ENCODE assay signal across 1 cellular context in genomic region chr19:46423194-46423593, GRCh38.
A peak's percentile ranks its signal among the peaks of the same experiment; 100 is the strongest.
TF ChIP-seq lines count a peak whose summit lies in the region.

No MANE protein-coding gene starts in this region.

TF ChIP-seq in GM12878, 131 proteins besides CTCF, POLR2A, EP300 and RAD21:
- no peak for TF ChIP-seq SUZ12 (IDR thresholded peaks at IDR 0.05; ENCODE audit: unreplicated experiment)
- TF ChIP-seq SPI1 (IDR thresholded peaks at IDR 0.05; ENCODE audit: borderline replicate concordance, insufficient read depth, low read depth, low read length), result 0 out of 2 replicates have a peak, but pooled peaks have one; percentile 9
